ENCODE assay signal across 8 cellular contexts in genomic region chr2:27890146-27891062, GRCh38. TPM values are rescaled to one million over a fixed set of nuclear protein-coding genes. Genes with fewer than 3 reads are reported as not detected.
A peak's percentile ranks its signal among the peaks of the same experiment; 100 is the strongest.
DNase-seq lines count a peak whose midpoint lies in the region; ATAC-seq, FAIRE-seq and TF ChIP-seq lines count a peak whose summit lies in the region.

Gene BABAM2 (plus strand): TSS chr2:27890729. CDS start chr2:27894557, 3,828 bp downstream.
Gene RBKS (minus strand): TSS chr2:27890387. CDS start chr2:27890345, 42 bp downstream.

- ATAC-seq in HG02884 (IDR thresholded peaks at IDR 0.05; ENCODE audit: unreplicated experiment) (peak; percentile 71), left ventricle myocardium superior (peak; percentile 99), psoas muscle (peak; percentile 96 to 98 (median 97))

- TF ChIP-seq CTCF in GM13977 (IDR thresholded peaks at IDR 0.05; ENCODE audit: extremely low read depth, insufficient read depth, missing control alignments) (no peak), psoas muscle (IDR thresholded peaks at IDR 0.05) (no peak)

- H3K4me1 ChIP-seq in psoas muscle = peaks cover 26% of the 10 kb centered on the region

- DNase-seq in GM13977 (ENCODE audit: low spot score) (peak; percentile 94), NCI-H146 (lab: John Stamatoyannopoulos, UW) (peak; percentile 90), T-helper 1 cell (peak; percentile 79 to 90 (median 84)), amniotic stem cell (lab: John Stamatoyannopoulos, UW) (peak; percentile 74), left ventricle myocardium superior (peak; percentile 93), psoas muscle (peak; percentile 89 to 94), urothelium cell line (ENCODE audit: low spot score) (peak; percentile 98)

- peaks cover 0 to 10% of the 10 kb centered on the region in 2 donors for H3K36me3 ChIP-seq in psoas muscle (ENCODE audit: insufficient read depth in 1 of 2, low read depth in 1 of 2)

- WGBS in psoas muscle, 3 donors = 0% methylated on average over 55 to 84 of the region's 84 CpGs

- H3K27me3 ChIP-seq in psoas muscle (ENCODE audit: insufficient read depth in 3 of 3, low read length in 2 of 3) = no peaks in the 10 kb centered on the region

- FAIRE-seq in urothelium cell line (lab: Jason Lieb, UNC) = peak; percentile 98

- H3K4me3 ChIP-seq in psoas muscle = peak within 1 kb of the TSS; percentile 70

- in situ Hi-C loops in GM13977 (cut with MboI; ENCODE audit: low pct_unique_long_range_greater_than_20kb, low sequenced_read_pairs, unreplicated experiment) = no loop called here

- H3K27ac ChIP-seq in psoas muscle = peak within 1 kb of the TSS; percentile 88

- H3K9me3 ChIP-seq in psoas muscle = no peaks in the 10 kb centered on the region

- intact Hi-C loops in left ventricle myocardium superior (cut with micrococcal nuclease) (no loop called here), psoas muscle (cut with DNase I) (loop anchor here (2.0 to 10.0 kb wide), 4 partner anchors 67 to 508 kb away; partner anchors contain the start of genes FOSL2 (in 1 of the 2) and MRPL33 (in 1 of the 2))

RNA-seq across cellular contexts. Expression of gene BABAM2, which starts in this region (rescaled TPM):
- 56.8 TPM for total RNA-seq in left ventricle myocardium superior
- 10 to 100 TPM; 48.2 to 74.5 (median 57.2) TPM for total RNA-seq in psoas muscle
- 10 to 100 TPM; 34.2 to 72.4 (median 40.6) TPM for polyA plus RNA-seq in psoas muscle

RNA-seq across cellular contexts. Expression of gene RBKS, which starts in this region (rescaled TPM):
- total RNA-seq in left ventricle myocardium superior = 3.3 TPM
- 1 to 10 TPM; 3.5 to 4.4 (median 3.8) TPM for total RNA-seq in psoas muscle
- 1 to 10 TPM; 4.1 to 7.3 (median 4.6) TPM for polyA plus RNA-seq in psoas muscle

Comparison
In these comparisons a context has a peak if more than half of its experiments do, and no peak if none do; other contexts are left out.
1. Peak in every context shown above with its lines: DNase-seq, ATAC-seq, H3K4me3 ChIP-seq and H3K27ac ChIP-seq.